Comparison of ENCODE assay signal across 8 cellular contexts in the genomic region with DNA sequence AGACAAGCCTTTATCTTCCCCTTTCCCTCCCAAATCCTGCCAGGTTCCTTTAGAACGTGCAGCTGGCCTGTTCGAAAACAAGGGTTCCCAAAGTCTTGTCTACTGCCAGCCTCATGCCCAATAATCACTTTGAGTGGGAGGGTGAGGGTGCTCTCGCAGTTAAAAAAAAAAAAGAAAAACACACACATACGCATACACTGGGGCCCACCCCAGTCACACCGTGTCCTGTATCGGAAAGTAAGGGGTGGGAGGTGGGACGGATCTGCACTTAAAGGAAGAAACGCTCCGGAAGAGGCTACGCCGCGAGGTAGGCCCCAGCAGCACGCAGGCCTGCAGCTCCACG. TPM values are rescaled to one million over a fixed set of nuclear protein-coding genes. Genes with fewer than 3 reads are reported as not detected.
DNase-seq lines count a peak whose midpoint lies in the region; ATAC-seq and TF ChIP-seq lines count a peak whose summit lies in the region.

No MANE protein-coding gene starts in this region.

- H3K9me2 ChIP-seq in PC-3 (replicated peaks; ENCODE audit: low read length) (no peaks in the 10 kb centered on the region), neural cell (ENCODE audit: insufficient read depth, low read length) (no peaks in the 10 kb centered on the region)

- peaks cover 60% of the 10 kb centered on the region for H3K79me2 ChIP-seq in PC-3 (ENCODE audit: low read length)
- peaks cover 30% of the 10 kb centered on the region for H3K79me2 ChIP-seq in neural cell (replicated peaks; ENCODE audit: insufficient read depth, low read length)

- H3K36me3 ChIP-seq in HAP-1 (replicated peaks) (peaks cover 40% of the 10 kb centered on the region), PC-3 (ENCODE audit: low read depth, low read length) (0 out of 2 replicates have a peak, but pooled peaks cover 3% of the 10 kb centered on the region), colonic mucosa (no peaks in the 10 kb centered on the region), neural cell (ENCODE audit: insufficient read depth, low read length) (no peaks in the 10 kb centered on the region)

- TF ChIP-seq CTCF in GM10248 (IDR thresholded peaks at IDR 0.05; ENCODE audit: control extremely low read depth, extremely low read depth, low read depth, missing control alignments) (no peak), PC-3 (conservative IDR thresholded peaks at IDR 0.05; ENCODE audit: low read depth, low read length) (no peak), colonic mucosa (IDR thresholded peaks at IDR 0.05) (no peak), neural cell (IDR thresholded peaks at IDR 0.05; ENCODE audit: poor library complexity, severe bottlenecking) (no peak)

- peak; percentile 55 for DNase-seq in GM10248 (ENCODE audit: extremely low spot score)
- peak in 1 of 2 experiments; percentile 41 for DNase-seq in HAP-1 (ENCODE audit: low spot score in 2 of 2)
- DNase-seq in PC-3, result peak; percentile 33
- no peak for DNase-seq in colonic mucosa
- no peak for DNase-seq in medulla oblongata (ENCODE audit: extremely low spot score)
- DNase-seq in cerebellar nuclear complex (lab: John Stamatoyannopoulos, UW), result no peak

- CTCF ChIA-PET in GM10248 (lab: Yijun Ruan, JAX) (no interaction called here), PC-3 (lab: Charles Lee) (no interaction called here)

- H3K4me2 ChIP-seq in PC-3 (ENCODE audit: low read length), result peak overlapping the region; percentile 81
- H3K4me2 ChIP-seq in neural cell (ENCODE audit: low read length), result peak overlapping the region; percentile 85

- ATAC-seq in PC-3 (peak; percentile 44; the same call in 1 of the 2 replicates), GM19452 (IDR thresholded peaks at IDR 0.05; ENCODE audit: unreplicated experiment) (no peak)

- H2AFZ ChIP-seq in PC-3 (ENCODE audit: low read length) (peak overlapping the region; percentile 72), neural cell (ENCODE audit: low read depth, low read length) (peak overlapping the region; percentile 80)

- H3K4me3 ChIP-seq in HAP-1 (peak overlapping the region; percentile 82), PC-3 (ENCODE audit: low read length) (peak overlapping the region; percentile 80), colonic mucosa (peak overlapping the region; percentile 48), neural cell (ENCODE audit: low read length) (peak overlapping the region; percentile 76)

- intact Hi-C loops in PC-3 (cut with micrococcal nuclease), result no loop called here
- intact Hi-C loops in colonic mucosa (cut with DNase I), result no loop called here

- H3K27ac ChIP-seq in PC-3 (ENCODE audit: low read length) (peak overlapping the region; percentile 72), colonic mucosa (peak overlapping the region; percentile 81), neural cell (ENCODE audit: low read length) (no peak overlapping the region)

- no peak for TF ChIP-seq RAD21 in neural cell (conservative IDR thresholded peaks at IDR 0.05)

- BruUV-seq in PC-3 (replicated peaks; lab: Mats Ljungman, UMichigan), result TSS peak; percentile 61

- no peak for TF ChIP-seq EP300 in neural cell (conservative IDR thresholded peaks at IDR 0.05; ENCODE audit: poor library complexity, severe bottlenecking)

- peaks cover 45% of the 10 kb centered on the region for H3K4me1 ChIP-seq in HAP-1
- peaks cover 32% of the 10 kb centered on the region for H3K4me1 ChIP-seq in PC-3 (ENCODE audit: insufficient read depth, low read length)
- H3K4me1 ChIP-seq in colonic mucosa, result peaks cover 5% of the 10 kb centered on the region

- H3F3A ChIP-seq in PC-3 (ENCODE audit: low read length, unreplicated experiment) (no peaks in the 10 kb centered on the region), neural cell (ENCODE audit: insufficient read depth, low read length, poor library complexity, severe bottlenecking) (no peaks in the 10 kb centered on the region)

- POLR2A ChIA-PET in GM10248 (lab: Yijun Ruan, JAX) (interaction anchor here (0.6 kb wide), 2 partner anchors 441 to 1363 kb away, joined by 3 read pairs; no protein-coding TSS in a partner anchor), PC-3 (lab: Charles Lee; ENCODE audit: unreplicated experiment) (interaction anchor here (0.6 kb wide), 1 partner anchor 443 kb away, joined by 4 read pairs; no protein-coding TSS in a partner anchor)

- in situ Hi-C loops in HAP-1 (cut with MboI; ENCODE audit: low sequenced_read_pairs), result no loop called here

- peaks cover 23% of the 10 kb centered on the region; the same call in 1 of the 2 replicates for H4K20me1 ChIP-seq in PC-3 (ENCODE audit: low read length)
- H4K20me1 ChIP-seq in neural cell (ENCODE audit: insufficient read depth), result no peaks in the 10 kb centered on the region

- H3K9ac ChIP-seq in PC-3 (ENCODE audit: low read length) (peak overlapping the region; percentile 89), colonic mucosa (ENCODE audit: low read depth in 2 of 2, low read length in 2 of 2) (peak overlapping the region; percentile 52 to 94), neural cell (ENCODE audit: low read length) (peak overlapping the region; percentile 13)

- H3K9me3 ChIP-seq in HAP-1 (no peaks in the 10 kb centered on the region), PC-3 (ENCODE audit: low read length) (no peaks in the 10 kb centered on the region), colonic mucosa (no peaks in the 10 kb centered on the region), neural cell (ENCODE audit: low read length) (no peaks in the 10 kb centered on the region)

- H3K27me3 ChIP-seq in HAP-1 (ENCODE audit: low read depth), result no peaks in the 10 kb centered on the region
- no peaks in the 10 kb centered on the region for H3K27me3 ChIP-seq in PC-3 (ENCODE audit: low read length)
- no peaks in the 10 kb centered on the region for H3K27me3 ChIP-seq in colonic mucosa
- H3K27me3 ChIP-seq in neural cell (ENCODE audit: insufficient read depth, low read depth, low read length), result no peaks in the 10 kb centered on the region

TF ChIP-seq in neural cell, 6 proteins besides CTCF, POLR2A, EP300 and RAD21:
- no peak for TF ChIP-seq EZH2 (IDR thresholded peaks at IDR 0.05; ENCODE audit: borderline replicate concordance, insufficient read depth, low read length, poor library complexity, severe bottlenecking)
- no peak for TF ChIP-seq SMC3 (conservative IDR thresholded peaks at IDR 0.05; ENCODE audit: poor library complexity)
- TF ChIP-seq, protein P1, sequence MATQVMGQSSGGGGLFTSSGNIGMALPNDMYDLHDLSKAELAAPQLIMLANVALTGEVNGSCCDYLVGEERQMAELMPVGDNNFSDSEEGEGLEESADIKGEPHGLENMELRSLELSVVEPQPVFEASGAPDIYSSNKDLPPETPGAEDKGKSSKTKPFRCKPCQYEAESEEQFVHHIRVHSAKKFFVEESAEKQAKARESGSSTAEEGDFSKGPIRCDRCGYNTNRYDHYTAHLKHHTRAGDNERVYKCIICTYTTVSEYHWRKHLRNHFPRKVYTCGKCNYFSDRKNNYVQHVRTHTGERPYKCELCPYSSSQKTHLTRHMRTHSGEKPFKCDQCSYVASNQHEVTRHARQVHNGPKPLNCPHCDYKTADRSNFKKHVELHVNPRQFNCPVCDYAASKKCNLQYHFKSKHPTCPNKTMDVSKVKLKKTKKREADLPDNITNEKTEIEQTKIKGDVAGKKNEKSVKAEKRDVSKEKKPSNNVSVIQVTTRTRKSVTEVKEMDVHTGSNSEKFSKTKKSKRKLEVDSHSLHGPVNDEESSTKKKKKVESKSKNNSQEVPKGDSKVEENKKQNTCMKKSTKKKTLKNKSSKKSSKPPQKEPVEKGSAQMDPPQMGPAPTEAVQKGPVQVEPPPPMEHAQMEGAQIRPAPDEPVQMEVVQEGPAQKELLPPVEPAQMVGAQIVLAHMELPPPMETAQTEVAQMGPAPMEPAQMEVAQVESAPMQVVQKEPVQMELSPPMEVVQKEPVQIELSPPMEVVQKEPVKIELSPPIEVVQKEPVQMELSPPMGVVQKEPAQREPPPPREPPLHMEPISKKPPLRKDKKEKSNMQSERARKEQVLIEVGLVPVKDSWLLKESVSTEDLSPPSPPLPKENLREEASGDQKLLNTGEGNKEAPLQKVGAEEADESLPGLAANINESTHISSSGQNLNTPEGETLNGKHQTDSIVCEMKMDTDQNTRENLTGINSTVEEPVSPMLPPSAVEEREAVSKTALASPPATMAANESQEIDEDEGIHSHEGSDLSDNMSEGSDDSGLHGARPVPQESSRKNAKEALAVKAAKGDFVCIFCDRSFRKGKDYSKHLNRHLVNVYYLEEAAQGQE (IDR thresholded peaks at IDR 0.05; ENCODE audit: borderline replicate concordance), result no peak
- TF ChIP-seq TAF1 (IDR thresholded peaks at IDR 0.05; ENCODE audit: low read depth), result no peak
- TF ChIP-seq MXI1 (conservative IDR thresholded peaks at IDR 0.05; ENCODE audit: poor library complexity, severe bottlenecking), result no peak
- no peak for TF ChIP-seq POLR2AphosphoS5 (IDR thresholded peaks at IDR 0.05)

RNA-seq across cellular contexts. Expression of gene MAD2L1, which starts 0.5 kb away (rescaled TPM):
- total RNA-seq in PC-3 (2014; rRNA removed), result 53.9 and 76.6 TPM in 2 replicates
- 10 to 100 TPM; 13.7 to 35.9 TPM for total RNA-seq in colonic mucosa
- polyA plus RNA-seq in neural cell, result 7.3 and 8.7 TPM in 2 replicates
- polyA minus RNA-seq in neural cell, result 3.4 and 4.1 TPM in 2 replicates

Comparison
In these comparisons a context has a peak if more than half of its experiments do, and no peak if none do; other contexts are left out.
1. DNase-seq: peak in GM10248 (single experiment) and PC-3 (single experiment); none in colonic mucosa (single experiment), medulla oblongata (single experiment) and cerebellar nuclear complex (0 of 2).
2. H3K9ac ChIP-seq: peak in every context shown above with its lines; median percentile 89 in PC-3; 73 in colonic mucosa; 13 in neural cell.
3. Peak in every context shown above with its lines, with median percentiles within 50 percentile points of each other: H3K4me3 ChIP-seq.